ENCODE assay signal across 18 cellular contexts in genomic region chr16:65515193-65515592, GRCh38.
DNase-seq lines count a peak whose midpoint lies in the region; TF ChIP-seq lines count a peak whose summit lies in the region.
"Had no signal": no experiment of that assay in that cellular context is flagged by ENCODE, and none has a peak within 500 bp of the region (broad histone marks: within the 10 kb centered on the region; RNA-seq: fewer than 3 reads in every experiment).

No MANE protein-coding gene starts in this region.

- TF ChIP-seq CTCF in nephron (IDR thresholded peaks at IDR 0.05; ENCODE audit: unreplicated experiment in 3 of 3) (no peak), colonic mucosa (IDR thresholded peaks at IDR 0.05) (no peak), glutamatergic neuron (IDR thresholded peaks at IDR 0.05; ENCODE audit: partially characterized antibody, unreplicated experiment) (no peak)

- H3K27ac Mint-ChIP-seq in nephron: peak overlapping the region; percentile 53 to 81 (median 78)
- H3K27ac Mint-ChIP-seq in glutamatergic neuron (ENCODE audit: unreplicated experiment): no peak overlapping the region
- H3K27ac Mint-ChIP-seq: B cell; CD4-positive, CD25-positive, alpha-beta regulatory T cell; CD8-positive, alpha-beta T cell had no signal

- no peaks in the 10 kb centered on the region for H3K36me3 Mint-ChIP-seq in nephron (ENCODE audit: low read depth)
- no peaks in the 10 kb centered on the region for H3K36me3 Mint-ChIP-seq in glutamatergic neuron (ENCODE audit: unreplicated experiment)
- H3K36me3 Mint-ChIP-seq: CD4-positive, CD25-positive, alpha-beta regulatory T cell; CD8-positive, alpha-beta T cell had no signal

- H3K9me3 Mint-ChIP-seq in nephron: no peaks in the 10 kb centered on the region
- no peaks in the 10 kb centered on the region for H3K9me3 Mint-ChIP-seq in glutamatergic neuron (ENCODE audit: unreplicated experiment)
- H3K9me3 Mint-ChIP-seq: CD8-positive, alpha-beta T cell had no signal

- H3K27me3 ChIP-seq in colonic mucosa: no peaks in the 10 kb centered on the region
- H3K27me3 ChIP-seq: BLaER1 had no signal

- no peak overlapping the region for H3K27ac ChIP-seq in colonic mucosa
- H3K27ac ChIP-seq: 22Rv1, BLaER1, C4-2B, GM23248 had no signal

- no peaks in the 10 kb centered on the region for H3K27me3 Mint-ChIP-seq in nephron (ENCODE audit: low read depth)
- no peaks in the 10 kb centered on the region for H3K27me3 Mint-ChIP-seq in glutamatergic neuron (ENCODE audit: unreplicated experiment)
- H3K27me3 Mint-ChIP-seq: B cell; CD4-positive, CD25-positive, alpha-beta regulatory T cell had no signal

- no peak overlapping the region for H3K4me3 Mint-ChIP-seq in nephron
- no peak overlapping the region for H3K4me3 Mint-ChIP-seq in glutamatergic neuron (ENCODE audit: unreplicated experiment)
- H3K4me3 Mint-ChIP-seq: B cell; CD4-positive, CD25-positive, alpha-beta regulatory T cell; CD8-positive, alpha-beta T cell had no signal

- DNase-seq in EH (ENCODE audit: low read depth) (peak; percentile 44), NCI-H226 (peak; percentile 20), colonic mucosa (no peak), glutamatergic neuron (no peak), GDM1 (lab: John Stamatoyannopoulos, UW) (no peak)
- DNase-seq: Caco-2; CD4-positive, CD25-positive, alpha-beta regulatory T cell; CD8-positive, alpha-beta T cell; DMS153; DND-41; GM23248; H7; HCEC 1CT had no signal

- H3K36me3 ChIP-seq in colonic mucosa: no peaks in the 10 kb centered on the region
- H3K36me3 ChIP-seq: BLaER1 had no signal

- no peaks in the 10 kb centered on the region for H3K9me3 ChIP-seq in colonic mucosa
- H3K9me3 ChIP-seq: BLaER1, Caco-2 had no signal

- H3K4me3 ChIP-seq in colonic mucosa: no peak overlapping the region
- H3K4me3 ChIP-seq: BLaER1, GM23248 had no signal

- H3K4me1 ChIP-seq in colonic mucosa: no peaks in the 10 kb centered on the region

- H3K9ac ChIP-seq in colonic mucosa (ENCODE audit: low read depth in 2 of 2, low read length in 2 of 2): no peak overlapping the region
- H3K9ac ChIP-seq: BLaER1, GM23248 had no signal

- H3K4me1 Mint-ChIP-seq in nephron (peaks cover 22% of the 10 kb centered on the region), glutamatergic neuron (ENCODE audit: low read depth, unreplicated experiment) (no peaks in the 10 kb centered on the region)
- H3K4me1 Mint-ChIP-seq: B cell; CD4-positive, CD25-positive, alpha-beta regulatory T cell had no signal

- intact Hi-C loops in colonic mucosa (cut with DNase I): no loop called here

Comparison
In these comparisons a context has a peak if more than half of its experiments do, and no peak if none do; other contexts are left out.
1. DNase-seq: peak in EH (single experiment) and NCI-H226 (single experiment); none in colonic mucosa (single experiment), glutamatergic neuron (single experiment) and GDM1 (single experiment).